In genomic region chr3:134794950-134795775, GRCh38 we compare ENCODE assay signal across 8 cellular contexts. TPM values are rescaled to one million over a fixed set of nuclear protein-coding genes. Genes with fewer than 3 reads are reported as not detected.
A peak's percentile ranks its signal among the peaks of the same experiment; 100 is the strongest.
DNase-seq lines count a peak whose midpoint lies in the region; ATAC-seq and TF ChIP-seq lines count a peak whose summit lies in the region.

Gene EPHB1, plus strand, starts transcription at chr3:134795260.

- intact Hi-C loops in activated T-helper 1 cell treated with anti-CD3 and anti-CD28 coated beads, Interleukin-12 subunit alpha, Interleukin-12 subunit beta, Interleukin-2, Interleukin-4 antibody, amounts not matched to agents 30 ng/mL and 10 ng/mL and 1 ng/mL, durations not matched to agents 14 hours and 24 hours and 36 hours (cut with micrococcal nuclease): loop anchor here (1.0 to 10.0 kb wide), 7 partner anchors 8 to 1170 kb away; partner anchors contain the start of gene PPP2R3A
- intact Hi-C loops in testis (cut with DNase I; ENCODE audit: low total_unique reads): loop anchor here (10.0 kb wide), 2 partner anchors 710 to 1100 kb away; no protein-coding TSS in a partner anchor

- no peaks in the 10 kb centered on the region for H3K9me3 Mint-ChIP-seq in IgD-negative memory B cell
- H3K9me3 Mint-ChIP-seq in activated T-helper 1 cell treated with anti-CD3 and anti-CD28 coated beads, Interleukin-12 subunit alpha, Interleukin-12 subunit beta, Interleukin-2, Interleukin-4 antibody, amounts not matched to agents 30 ng/mL and 10 ng/mL and 1 ng/mL, durations not matched to agents 14 hours and 24 hours and 36 hours: no peaks in the 10 kb centered on the region
- H3K9me3 Mint-ChIP-seq in nephron progenitor cell: no peaks in the 10 kb centered on the region

- H3K27me3 ChIP-seq in testis: no peaks in the 10 kb centered on the region

- H3K4me1 Mint-ChIP-seq in IgD-negative memory B cell: peaks cover 3 to 7% (median 6%) of the 10 kb centered on the region in 3 donors
- H3K4me1 Mint-ChIP-seq in activated T-helper 1 cell treated with anti-CD3 and anti-CD28 coated beads, Interleukin-12 subunit alpha, Interleukin-12 subunit beta, Interleukin-2, Interleukin-4 antibody, amounts not matched to agents 30 ng/mL and 10 ng/mL and 1 ng/mL, durations not matched to agents 14 hours and 24 hours and 36 hours (ENCODE audit: low read depth): peaks cover 41% of the 10 kb centered on the region
- peaks cover 32% of the 10 kb centered on the region for H3K4me1 Mint-ChIP-seq in nephron progenitor cell

- H3K27ac Mint-ChIP-seq in IgD-negative memory B cell: peak within 1 kb of the TSS in 2 of 3 donors; percentile 5 to 91
- H3K27ac Mint-ChIP-seq in activated T-helper 1 cell treated with anti-CD3 and anti-CD28 coated beads, Interleukin-12 subunit alpha, Interleukin-12 subunit beta, Interleukin-2, Interleukin-4 antibody, amounts not matched to agents 30 ng/mL and 10 ng/mL and 1 ng/mL, durations not matched to agents 14 hours and 24 hours and 36 hours: peak within 1 kb of the TSS; percentile 80
- H3K27ac Mint-ChIP-seq in nephron progenitor cell: peak within 1 kb of the TSS; percentile 37

- peak within 1 kb of the TSS; percentile 0 to 56 for H3K27ac ChIP-seq in testis

- H3K4me1 ChIP-seq in testis: peaks cover 21% of the 10 kb centered on the region

- peak within 1 kb of the TSS; percentile 86 to 96 (median 94) for H3K4me3 Mint-ChIP-seq in IgD-negative memory B cell
- H3K4me3 Mint-ChIP-seq in activated T-helper 1 cell treated with anti-CD3 and anti-CD28 coated beads, Interleukin-12 subunit alpha, Interleukin-12 subunit beta, Interleukin-2, Interleukin-4 antibody, amounts not matched to agents 30 ng/mL and 10 ng/mL and 1 ng/mL, durations not matched to agents 14 hours and 24 hours and 36 hours: peak within 1 kb of the TSS; percentile 91
- peak within 1 kb of the TSS; percentile 93 for H3K4me3 Mint-ChIP-seq in nephron progenitor cell

- DNase-seq in ELF-1 (ENCODE audit: low read depth, low spot score) (peak; percentile 99), OCI-M1 (lab: John Stamatoyannopoulos, UW) (peak; percentile 73), fibroblast of villous mesenchyme (ENCODE audit: low read depth) (peak; percentile 82), nephron progenitor cell (peak; percentile 90), testis (peak; percentile 96)
- DNase-seq in activated T-helper 1 cell treated with anti-CD3 and anti-CD28 coated beads, Interleukin-12 subunit alpha, Interleukin-12 subunit beta, Interleukin-2, Interleukin-4 antibody, amounts not matched to agents 30 ng/mL and 10 ng/mL and 1 ng/mL, durations not matched to agents 14 hours and 24 hours and 36 hours (ENCODE audit: low spot score): peak; percentile 71

- no peaks in the 10 kb centered on the region for H3K9me3 ChIP-seq in testis

- H3K36me3 ChIP-seq in testis (ENCODE audit: low read depth, missing control alignments): no peaks in the 10 kb centered on the region

- TF ChIP-seq POLR2A in testis (IDR thresholded peaks at IDR 0.05): no peak

- WGBS in testis, 2 donors: 0 to 1% methylated on average over 37 to 68 of the region's 74 CpGs

- peak; percentile 79 for ATAC-seq in GM21723 (IDR thresholded peaks at IDR 0.05; ENCODE audit: unreplicated experiment)

- TF ChIP-seq CTCF in fibroblast of villous mesenchyme (IDR thresholded peaks at IDR 0.05; ENCODE audit: insufficient read depth, low read depth, low read length) (peak; percentile 92), nephron progenitor cell (IDR thresholded peaks at IDR 0.05) (peak; percentile 90), testis (IDR thresholded peaks at IDR 0.05) (peak; percentile 92 to 93 (median 93))

- H3K4me3 ChIP-seq in fibroblast of villous mesenchyme (ENCODE audit: low read depth, low read length): peak within 1 kb of the TSS; percentile 53
- H3K4me3 ChIP-seq in testis: peak within 1 kb of the TSS; percentile 54 to 66

- no peaks in the 10 kb centered on the region for H3K36me3 Mint-ChIP-seq in IgD-negative memory B cell
- H3K36me3 Mint-ChIP-seq in activated T-helper 1 cell treated with anti-CD3 and anti-CD28 coated beads, Interleukin-12 subunit alpha, Interleukin-12 subunit beta, Interleukin-2, Interleukin-4 antibody, amounts not matched to agents 30 ng/mL and 10 ng/mL and 1 ng/mL, durations not matched to agents 14 hours and 24 hours and 36 hours (ENCODE audit: low read depth): no peaks in the 10 kb centered on the region
- H3K36me3 Mint-ChIP-seq in nephron progenitor cell (ENCODE audit: low read depth): no peaks in the 10 kb centered on the region

- H3K27me3 Mint-ChIP-seq in IgD-negative memory B cell (peaks cover 28% of the 10 kb centered on the region), nephron progenitor cell (ENCODE audit: low read depth, poor library complexity) (peaks cover 86% of the 10 kb centered on the region)
- H3K27me3 Mint-ChIP-seq in activated T-helper 1 cell treated with anti-CD3 and anti-CD28 coated beads, Interleukin-12 subunit alpha, Interleukin-12 subunit beta, Interleukin-2, Interleukin-4 antibody, amounts not matched to agents 30 ng/mL and 10 ng/mL and 1 ng/mL, durations not matched to agents 14 hours and 24 hours and 36 hours (ENCODE audit: insufficient read depth): peaks cover 70% of the 10 kb centered on the region

RNA-seq across cellular contexts. Expression of gene EPHB1, which starts in this region (rescaled TPM):
- polyA plus RNA-seq in IgD-negative memory B cell (0.71 TPM), testis (ENCODE audit: insufficient read depth, low read depth, low replicate concordance) (20.8 TPM)
- total RNA-seq in activated T-helper 1 cell treated with anti-CD3 and anti-CD28 coated beads, Interleukin-12 subunit alpha, Interleukin-12 subunit beta, Interleukin-2, Interleukin-4 antibody, amounts not matched to agents 30 ng/mL and 10 ng/mL and 1 ng/mL, durations not matched to agents 14 hours and 24 hours and 36 hours: 5.0 and 5.2 TPM in 2 replicates
- total RNA-seq in fibroblast of villous mesenchyme (0.32 and 1.3 TPM in 2 replicates), testis (10 to 100 TPM; 31.3 to 37.1 TPM)

Comparison
In these comparisons a context has a peak if more than half of its experiments do, and no peak if none do; other contexts are left out.
1. Peak in every context shown above with its lines: DNase-seq, ATAC-seq, H3K4me3 ChIP-seq and H3K27ac ChIP-seq.
2. RNA of gene EPHB1 (polyA plus RNA-seq): 20.8 TPM in testis (single experiment); 0.71 TPM in IgD-negative memory B cell (single experiment); every median in the first group is over 10 times any median in the second.